ENCODE assay signal across 10 cellular contexts in genomic region chr20:59145926-59146800, GRCh38. TPM values are rescaled to one million over a fixed set of nuclear protein-coding genes. Genes with fewer than 3 reads are reported as not detected.
DNase-seq lines count a peak whose midpoint lies in the region; ATAC-seq, FAIRE-seq and TF ChIP-seq lines count a peak whose summit lies in the region.
"Had no signal": no experiment of that assay in that cellular context is flagged by ENCODE, and none has a peak within 500 bp of the region (broad histone marks: within the 10 kb centered on the region; RNA-seq: fewer than 3 reads in every experiment).

No MANE protein-coding gene starts in this region.

- peaks cover 2% of the 10 kb centered on the region for H3K36me3 Mint-ChIP-seq in T-helper 1 cell treated with Interleukin-12 subunit alpha and Interleukin-12 subunit beta and Interleukin-4 antibody, amounts not matched to agents 30 μg/mL and 1 μg/mL, for 36 hours (ENCODE audit: low read depth)
- H3K36me3 Mint-ChIP-seq in stimulated activated naive B cell treated with anti-CD40 and anti-IgM and Interleukin-4, amounts not matched to agents 10 μg/mL and 1 μg/mL and 100 μg/mL, for 72 hours: peaks cover 0 to 4% of the 10 kb centered on the region in 2 donors

- H3K4me3 ChIP-seq in mucosa of descending colon (no peak overlapping the region), small intestine (ENCODE audit: low read depth in 1 of 2, low read length in 2 of 2) (no peak overlapping the region)

- H3K27ac Mint-ChIP-seq in T-helper 1 cell treated with Interleukin-12 subunit alpha and Interleukin-12 subunit beta and Interleukin-4 antibody, amounts not matched to agents 30 μg/mL and 1 μg/mL, for 36 hours: peak overlapping the region; percentile 56
- H3K27ac Mint-ChIP-seq in stimulated activated naive B cell treated with anti-CD40 and anti-IgM and Interleukin-4, amounts not matched to agents 10 μg/mL and 1 μg/mL and 100 μg/mL, for 72 hours: peak overlapping the region; percentile 82

- no peaks in the 10 kb centered on the region for H3K27me3 Mint-ChIP-seq in T-helper 1 cell treated with Interleukin-12 subunit alpha and Interleukin-12 subunit beta and Interleukin-4 antibody, amounts not matched to agents 30 μg/mL and 1 μg/mL, for 36 hours (ENCODE audit: low read depth)
- H3K27me3 Mint-ChIP-seq in stimulated activated naive B cell treated with anti-CD40 and anti-IgM and Interleukin-4, amounts not matched to agents 10 μg/mL and 1 μg/mL and 100 μg/mL, for 72 hours: no peaks in the 10 kb centered on the region

- H3K4me3 Mint-ChIP-seq in T-helper 1 cell treated with Interleukin-12 subunit alpha and Interleukin-12 subunit beta and Interleukin-4 antibody, amounts not matched to agents 30 μg/mL and 1 μg/mL, for 36 hours: peak overlapping the region; percentile 64
- H3K4me3 Mint-ChIP-seq in stimulated activated naive B cell treated with anti-CD40 and anti-IgM and Interleukin-4, amounts not matched to agents 10 μg/mL and 1 μg/mL and 100 μg/mL, for 72 hours: peak overlapping the region; percentile 62 to 67

- FAIRE-seq in small intestine (lab: Jason Lieb, UNC): no peak

- peak overlapping the region in 1 of 2 donors; percentile 64 for H3K27ac ChIP-seq in small intestine (ENCODE audit: low read depth in 1 of 2, low read length in 1 of 2)
- H3K27ac ChIP-seq: WERI-Rb-1 had no signal

- H3K4me1 ChIP-seq in mucosa of descending colon (ENCODE audit: low read depth): peaks cover 3% of the 10 kb centered on the region
- H3K4me1 ChIP-seq in small intestine (ENCODE audit: control insufficient read depth in 2 of 2, insufficient read depth in 1 of 2, low read depth in 1 of 2, low read length in 1 of 2): peaks cover 0 to 5% of the 10 kb centered on the region in 2 donors

- H3K9me3 Mint-ChIP-seq in T-helper 1 cell treated with Interleukin-12 subunit alpha and Interleukin-12 subunit beta and Interleukin-4 antibody, amounts not matched to agents 30 μg/mL and 1 μg/mL, for 36 hours: no peaks in the 10 kb centered on the region
- H3K9me3 Mint-ChIP-seq in stimulated activated naive B cell treated with anti-CD40 and anti-IgM and Interleukin-4, amounts not matched to agents 10 μg/mL and 1 μg/mL and 100 μg/mL, for 72 hours: peaks cover 0 to 2% of the 10 kb centered on the region in 2 donors

- no peaks in the 10 kb centered on the region for H3K27me3 ChIP-seq in small intestine (ENCODE audit: control insufficient read depth in 2 of 2, insufficient read depth in 2 of 2, low read length in 2 of 2)

- H3K9me3 ChIP-seq in mucosa of descending colon (no peaks in the 10 kb centered on the region), small intestine (ENCODE audit: control insufficient read depth, low read depth) (no peaks in the 10 kb centered on the region)

- peaks cover 41% of the 10 kb centered on the region for H3K4me1 Mint-ChIP-seq in T-helper 1 cell treated with Interleukin-12 subunit alpha and Interleukin-12 subunit beta and Interleukin-4 antibody, amounts not matched to agents 30 μg/mL and 1 μg/mL, for 36 hours (ENCODE audit: low read depth)
- H3K4me1 Mint-ChIP-seq in stimulated activated naive B cell treated with anti-CD40 and anti-IgM and Interleukin-4, amounts not matched to agents 10 μg/mL and 1 μg/mL and 100 μg/mL, for 72 hours: peaks cover 45 to 61% of the 10 kb centered on the region in 2 donors

- H3K36me3 ChIP-seq in mucosa of descending colon (ENCODE audit: low read depth) (no peaks in the 10 kb centered on the region), small intestine (ENCODE audit: control insufficient read depth in 2 of 2, insufficient read depth in 2 of 2, low read length in 2 of 2) (no peaks in the 10 kb centered on the region)
- H3K36me3 ChIP-seq: WERI-Rb-1 had no signal

- ATAC-seq in mucosa of descending colon: peak; percentile 58
- peak; percentile 69 to 74 for ATAC-seq in stimulated activated naive B cell treated with anti-CD40 and anti-IgM and Interleukin-4, amounts not matched to agents 10 μg/mL and 1 μg/mL and 100 μg/mL, for 72 hours (replicated peaks)

- 60 to 73% (median 63%) methylated on average over 23 of the region's 23 CpGs for WGBS in small intestine, 3 donors

- intact Hi-C loops in mucosa of descending colon (cut with DNase I, micrococcal nuclease): no loop called here

- TF ChIP-seq CTCF in mucosa of descending colon (IDR thresholded peaks at IDR 0.05): no peak

- DNase-seq in activated gamma-delta T cell treated with anti-CD3 and anti-CD28 coated beads, Interleukin-2, amount 50 U/mL, for 16 hours (ENCODE audit: low read depth): peak; percentile 46
- DNase-seq in mucosa of descending colon: no peak
- no peak for DNase-seq in stimulated activated naive B cell treated with anti-CD40 and anti-IgM and Interleukin-4, amounts not matched to agents 10 μg/mL and 1 μg/mL and 100 μg/mL, for 72 hours
- no peak for DNase-seq in NK-92 treated with Interleukin-12 subunit alpha and Interleukin-12 subunit beta, amount 100 ng/mL, for 24 hours (lab: John Stamatoyannopoulos, UW)
- DNase-seq in small intestine: no peak
- DNase-seq in NOMO-1 treated with dmso at 0.1 percent for 144 hours (lab: John Stamatoyannopoulos, UW; ENCODE audit: unreplicated experiment): no peak
- DNase-seq in NCI-H446 treated with DMSO at 0.1 percent for 48 hours (lab: John Stamatoyannopoulos, UW): no peak
- DNase-seq: NCI-H2081, WERI-Rb-1 had no signal

RNA-seq across cellular contexts. Expression of gene ZNF831, which starts 17.5 kb away (rescaled TPM):
- under 1 TPM; 0.38 to 0.89 (median 0.57) TPM for total RNA-seq in mucosa of descending colon
- under 1 TPM; under 0.01 to 0.40 (median 0.27) TPM for polyA plus RNA-seq in small intestine
